Comparison of ENCODE assay signal across 7 cellular contexts in the genomic region with DNA sequence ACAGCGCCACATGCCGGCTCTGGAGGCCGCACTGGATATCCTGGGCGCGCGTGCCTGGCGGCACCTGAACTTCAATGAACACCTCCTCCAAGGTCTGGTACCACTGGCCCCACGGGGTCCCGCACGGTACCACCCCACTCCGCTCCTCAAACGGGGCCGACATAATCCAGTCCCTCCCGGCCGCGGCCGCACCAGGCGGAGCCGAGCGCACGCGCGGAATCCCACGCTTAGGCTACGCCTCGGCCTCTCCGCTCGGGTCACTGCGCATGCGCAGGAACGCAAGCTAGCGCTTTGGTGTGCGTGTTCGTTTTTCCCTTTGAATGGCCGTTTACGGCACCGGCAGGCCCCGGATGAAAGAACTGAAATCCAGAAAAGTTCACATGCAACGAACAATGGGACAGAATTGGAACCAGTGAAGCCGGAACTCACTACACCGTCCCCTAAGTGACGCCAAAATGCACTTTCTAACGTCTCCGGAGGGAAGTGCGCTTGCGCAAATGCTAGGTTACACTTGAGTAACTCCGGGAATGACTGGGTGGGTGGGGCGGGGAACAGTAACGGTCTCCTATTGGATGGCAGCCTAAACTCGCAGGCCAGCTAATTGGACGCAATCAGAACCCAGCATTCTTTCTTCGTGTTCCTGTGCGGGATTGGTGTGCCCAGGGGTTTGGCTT.
DNase-seq lines count a peak whose midpoint lies in the region; ATAC-seq and FAIRE-seq lines count a peak whose summit lies in the region.

A gene with protein sequence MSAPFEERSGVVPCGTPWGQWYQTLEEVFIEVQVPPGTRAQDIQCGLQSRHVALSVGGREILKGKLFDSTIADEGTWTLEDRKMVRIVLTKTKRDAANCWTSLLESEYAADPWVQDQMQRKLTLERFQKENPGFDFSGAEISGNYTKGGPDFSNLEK (minus strand): TSS at position 215 of the 674 bp plus-strand sequence. CDS start 52 bp downstream, at position 163.

- DNase-seq in GM18507 (ENCODE audit: extremely low spot score, insufficient read length, low read depth) (peak; percentile 62), NCI-H2029 treated with DMSO at 0.1 percent for 48 hours (lab: John Stamatoyannopoulos, UW) (peak; percentile 96), T-helper 9 cell (peak; percentile 93), astrocyte of the hippocampus (ENCODE audit: low read depth, low spot score) (peak; percentile 98), hippocampal formation (lab: John Stamatoyannopoulos, UW) (peak; percentile 97 to 98), retina (peak; percentile 99)

- ATAC-seq in HG02981 (IDR thresholded peaks at IDR 0.05; ENCODE audit: unreplicated experiment), result peak; percentile 78

- FAIRE-seq in GM18507 (lab: Jason Lieb, UNC), result peak; percentile 99

Comparison
In these comparisons a context has a peak if more than half of its experiments do, and no peak if none do; other contexts are left out.
1. Peak in every context shown above with its lines: DNase-seq and ATAC-seq.